ENCODE assay signal across 19 cellular contexts in genomic region chr1:222326710-222327036, GRCh38.
"Had no signal": no experiment of that assay in that cellular context is flagged by ENCODE, and none has a peak within 500 bp of the region (broad histone marks: within the 10 kb centered on the region; RNA-seq: fewer than 3 reads in every experiment).

No MANE protein-coding gene starts in this region.

- H3K27ac ChIP-seq: left ventricle myocardium inferior, ovary, right atrium auricular region, right lobe of liver, skin epidermis, spleen, suprapubic skin, thoracic aorta, tibial artery, vagina had no signal

- H3K4me3 ChIP-seq: left ventricle myocardium inferior, lung, ovary, right atrium auricular region, right lobe of liver, skin epidermis, spleen, suprapubic skin, thoracic aorta, tibial artery, vagina had no signal

- H3K9me3 ChIP-seq: left ventricle myocardium inferior, ovary, right atrium auricular region, right lobe of liver, suprapubic skin, thoracic aorta, tibial artery, vagina had no signal

- H3K36me3 ChIP-seq: left ventricle myocardium inferior, ovary, right atrium auricular region, right lobe of liver, spleen, suprapubic skin, thoracic aorta, tibial artery, vagina had no signal

- FAIRE-seq: islet of Langerhans, kidney had no signal

- H3K4me1 ChIP-seq: left ventricle myocardium inferior, right atrium auricular region, right lobe of liver, spleen, suprapubic skin, tibial artery, vagina had no signal

- H3K27me3 ChIP-seq: ovary, right atrium auricular region, right lobe of liver, spleen, suprapubic skin, tibial artery, vagina had no signal

- DNase-seq: hypothalamus; immature natural killer cell; kidney; left ventricle myocardium inferior; mesendoderm; naive thymus-derived CD4-positive, alpha-beta T cell; ovary; right lobe of liver; spleen; stimulated activated CD4-positive, alpha-beta T cell treated with anti-CD3 and anti-CD28 coated beads, Interleukin-4, amount 100 ng/mL, for 24 hours; stimulated activated naive CD4-positive, alpha-beta T cell; tibial artery had no signal
